1 cellular context compared by ENCODE assay signal in the genomic region with DNA sequence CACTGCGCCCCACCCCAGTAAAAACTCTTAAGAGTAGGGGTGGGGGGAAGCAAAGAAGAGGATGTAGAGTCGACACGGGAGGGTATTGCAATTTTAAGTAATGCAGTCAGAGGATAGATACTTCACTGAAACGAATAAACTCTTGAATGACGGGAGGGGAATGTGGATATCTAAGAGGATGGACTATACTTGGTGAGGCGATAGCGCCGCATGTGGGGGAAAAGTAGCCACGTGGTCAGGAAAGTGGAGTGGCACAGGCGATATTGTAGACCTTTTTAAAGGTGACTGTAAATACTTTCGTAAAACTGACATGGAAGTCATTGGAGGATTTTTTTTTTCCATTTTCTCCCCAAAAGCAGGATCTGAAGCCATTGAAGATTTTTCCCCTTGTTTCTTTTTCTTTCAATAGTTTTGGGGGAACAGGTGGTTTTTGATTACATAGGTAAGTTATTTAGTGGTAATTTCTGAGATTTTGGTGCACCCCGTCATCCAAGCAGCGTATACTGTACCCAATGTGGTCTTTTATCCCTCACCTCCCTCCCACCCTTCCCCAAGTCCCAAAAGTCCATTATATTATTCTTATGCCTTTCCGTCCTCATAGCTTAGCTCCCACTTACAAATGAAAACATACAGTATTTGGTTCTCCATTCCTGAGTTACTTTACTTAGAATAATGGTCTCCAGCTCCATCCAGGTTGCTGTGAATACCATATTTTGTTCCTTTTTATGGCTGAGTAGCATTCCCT.
TF ChIP-seq lines count a peak whose summit lies in the region.

No MANE protein-coding gene starts in this region.

TF ChIP-seq in SK-N-SH, 30 proteins besides CTCF, POLR2A, EP300 and RAD21:
- no peak for TF ChIP-seq FOXJ3 (CRISPR knock-in tag; IDR thresholded peaks at IDR 0.05)
- no peak for TF ChIP-seq IRF3 (IDR thresholded peaks at IDR 0.05; ENCODE audit: low read depth, low read length)
- peak; percentile 26; the same call in 1 of the 2 replicates for TF ChIP-seq POLR2AphosphoS5 (IDR thresholded peaks at IDR 0.05; ENCODE audit: low read depth, low read length)
- no peak for TF ChIP-seq GATA2 (CRISPR knock-in tag; IDR thresholded peaks at IDR 0.05)
